ENCODE assay signal across 13 cellular contexts in the genomic region with DNA sequence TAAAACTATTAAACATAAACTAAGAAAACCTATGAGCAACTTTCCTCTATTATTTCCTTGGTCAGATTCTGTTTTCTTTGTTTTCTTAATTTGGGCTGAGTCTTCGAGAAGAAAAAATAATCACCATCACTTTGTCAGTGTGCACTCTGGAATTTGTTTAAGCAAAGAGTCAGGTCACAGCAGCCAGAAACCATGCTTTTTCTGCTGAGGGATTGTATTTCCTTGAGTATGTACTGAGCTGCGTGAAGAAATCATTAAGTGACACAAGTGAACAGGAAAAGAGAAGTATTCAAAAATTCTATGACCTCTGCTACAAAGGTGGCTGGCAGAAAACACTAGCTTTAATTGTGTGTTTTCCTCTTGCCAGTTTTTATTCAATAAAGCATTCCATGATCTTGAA.
DNase-seq lines count a peak whose midpoint lies in the region; ATAC-seq and TF ChIP-seq lines count a peak whose summit lies in the region.
"Had no signal": no experiment of that assay in that cellular context is flagged by ENCODE, and none has a peak within 500 bp of the region (broad histone marks: within the 10 kb centered on the region; RNA-seq: fewer than 3 reads in every experiment).

No MANE protein-coding gene starts in this region.

- peak overlapping the region; percentile 57 for H3K27ac ChIP-seq in hepatocyte
- H3K27ac ChIP-seq: BLaER1 treated with 17β-estradiol and CSF1 and Interleukin-3, amounts not matched to agents 10 nM and 100 nM had no signal

- no peaks in the 10 kb centered on the region for H3K27me3 Mint-ChIP-seq in nephron (ENCODE audit: low read depth)
- H3K27me3 Mint-ChIP-seq: B cell had no signal

- peaks cover 12% of the 10 kb centered on the region for H3K4me1 ChIP-seq in hepatocyte (ENCODE audit: insufficient read depth)

- H3K27me3 ChIP-seq in hepatocyte = no peaks in the 10 kb centered on the region
- H3K27me3 ChIP-seq: BLaER1 treated with 17β-estradiol and CSF1 and Interleukin-3, amounts not matched to agents 10 nM and 100 nM had no signal

- H3K36me3 ChIP-seq in hepatocyte (replicated peaks; ENCODE audit: insufficient read depth, low read depth) = no peaks in the 10 kb centered on the region

- no peaks in the 10 kb centered on the region for H3K79me2 ChIP-seq in hepatocyte

- H3K27ac Mint-ChIP-seq in nephron = peak overlapping the region in 2 of 3 experiments; percentile 41 to 64
- H3K27ac Mint-ChIP-seq: B cell; CD8-positive, alpha-beta T cell had no signal

- H2AFZ ChIP-seq in hepatocyte = no peak overlapping the region

- H3K4me3 Mint-ChIP-seq in nephron = no peak overlapping the region
- H3K4me3 Mint-ChIP-seq: B cell; CD8-positive, alpha-beta T cell; H9 had no signal

- 46% methylated on average over 2 of the region's 2 CpGs for WGBS in hepatocyte (ENCODE audit: low lambda C conversion rate, missing lambda C conversion rate)

- H3K4me1 Mint-ChIP-seq in nephron = peaks cover 40% of the 10 kb centered on the region
- H3K4me1 Mint-ChIP-seq: B cell had no signal

- H3K9me3 ChIP-seq in hepatocyte (ENCODE audit: low read depth) = no peaks in the 10 kb centered on the region
- H3K9me3 ChIP-seq: BLaER1 treated with 17β-estradiol and CSF1 and Interleukin-3, amounts not matched to agents 10 nM and 100 nM had no signal

- TF ChIP-seq CTCF in choroid plexus epithelial cell (conservative IDR thresholded peaks at IDR 0.05; ENCODE audit: low read depth, low read length) (no peak), hepatocyte (IDR thresholded peaks at IDR 0.05; ENCODE audit: poor library complexity) (no peak), nephron (IDR thresholded peaks at IDR 0.05; ENCODE audit: unreplicated experiment in 3 of 3) (no peak)

- H3K9me2 ChIP-seq in hepatocyte (replicated peaks; ENCODE audit: insufficient read depth) = no peaks in the 10 kb centered on the region

- no peaks in the 10 kb centered on the region for H4K20me1 ChIP-seq in hepatocyte (ENCODE audit: insufficient read depth, poor library complexity, severe bottlenecking)
- H4K20me1 ChIP-seq: BLaER1 treated with 17β-estradiol and CSF1 and Interleukin-3, amounts not matched to agents 10 nM and 100 nM had no signal

- peak; percentile 51 for DNase-seq in choroid plexus epithelial cell (ENCODE audit: low read depth)
- no peak for DNase-seq in hepatocyte (ENCODE audit: low spot score)
- no peak for DNase-seq in stimulated activated CD4-positive, alpha-beta T cell treated with anti-CD3 and anti-CD28 coated beads, Interleukin-4, amount 100 ng/mL, for 1 hour
- DNase-seq: Calu3; CD8-positive, alpha-beta T cell; DMS79 treated with DMSO at 0.1 percent for 48 hours; GF-D8; H9 had no signal

- H3K4me3 ChIP-seq in choroid plexus epithelial cell (ENCODE audit: low read depth, low read length) (no peak overlapping the region), hepatocyte (no peak overlapping the region)
- H3K4me3 ChIP-seq: BLaER1 treated with 17β-estradiol and CSF1 and Interleukin-3, amounts not matched to agents 10 nM and 100 nM had no signal

- no peaks in the 10 kb centered on the region for H3K36me3 Mint-ChIP-seq in nephron (ENCODE audit: low read depth)

- no peaks in the 10 kb centered on the region for H3K9me3 Mint-ChIP-seq in nephron
- H3K9me3 Mint-ChIP-seq: CD8-positive, alpha-beta T cell; H9 had no signal

- no peak overlapping the region for H3K4me2 ChIP-seq in hepatocyte
- H3K4me2 ChIP-seq: BLaER1 treated with 17β-estradiol and CSF1 and Interleukin-3, amounts not matched to agents 10 nM and 100 nM had no signal

- no peak for ATAC-seq in GM18858 (IDR thresholded peaks at IDR 0.05; ENCODE audit: unreplicated experiment)
- no peak for ATAC-seq in HG03108 (IDR thresholded peaks at IDR 0.05; ENCODE audit: unreplicated experiment)
- ATAC-seq: CD8-positive, alpha-beta T cell had no signal
